Comparison of ENCODE assay signal across 29 cellular contexts in the genomic region with DNA sequence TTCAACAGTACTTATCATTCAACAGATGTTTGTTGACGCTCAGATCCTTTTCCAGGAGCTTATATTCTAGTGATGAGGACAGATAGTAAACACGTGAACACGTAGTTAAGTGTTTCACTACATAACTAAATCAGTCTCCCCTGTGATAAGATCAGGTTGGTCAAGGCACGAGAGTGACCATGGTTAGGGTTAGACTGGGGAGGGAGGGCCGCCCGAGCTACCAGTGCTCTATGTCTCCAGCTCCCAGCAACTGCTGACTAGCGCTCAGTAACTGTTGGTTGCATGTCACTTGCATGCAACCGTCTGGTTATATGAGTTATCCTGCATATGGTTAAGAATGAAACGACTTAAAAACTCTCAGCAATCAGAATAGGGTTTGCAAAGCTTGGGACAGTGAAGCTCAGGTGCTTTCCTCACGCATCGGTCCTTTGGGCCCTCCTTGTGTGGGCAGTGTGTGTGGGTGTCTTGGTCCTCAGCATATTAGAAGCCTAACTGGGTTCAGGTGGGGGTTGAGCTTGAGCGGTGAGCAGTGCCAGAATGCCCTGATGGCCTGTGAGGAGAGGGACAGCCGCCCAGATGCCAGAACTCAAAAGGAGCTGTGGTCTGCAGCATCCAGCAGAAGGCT.
"Had no signal": no experiment of that assay in that cellular context is flagged by ENCODE, and none has a peak within 500 bp of the region (broad histone marks: within the 10 kb centered on the region; RNA-seq: fewer than 3 reads in every experiment).

No MANE protein-coding gene starts in this region.

- H3K4me3 ChIP-seq: breast epithelium, left ventricle myocardium inferior, lung, mucosa of descending colon, pancreas, prostate gland, sigmoid colon, stomach, thyroid gland had no signal

- H3K27ac ChIP-seq: breast epithelium, epithelial cell of prostate, left ventricle myocardium inferior, pancreas, prostate gland, sigmoid colon, stomach, thyroid gland had no signal

- ATAC-seq: activated T-cell treated with anti-CD3 and anti-CD28 coated beads, Interleukin-2, amount 50 U/mL, for 72 hours; mucosa of descending colon; pancreas; stimulated activated memory B cell treated with anti-CD40 and anti-IgM and Interleukin-4, amounts not matched to agents 10 μg/mL and 1 μg/mL and 100 μg/mL, for 72 hours had no signal

- H3K9me3 ChIP-seq: breast epithelium, left ventricle myocardium inferior, mucosa of descending colon, pancreas, prostate gland, sigmoid colon, stomach, thyroid gland had no signal

- H3K4me3 Mint-ChIP-seq: activated naive CD4-positive, alpha-beta T cell treated with anti-CD3 and anti-CD28 coated beads for 36 hours; activated T-cell treated with anti-CD3 and anti-CD28 coated beads, Interleukin-2, amount 50 U/mL, for 72 hours; dendritic cell treated with granulocyte-macrophage colony-stimulating factor and Interleukin-4, amounts not matched to agents 40 ng/mL and 50 ng/mL, for 4 days; nephron; stimulated activated memory B cell treated with anti-CD40 and anti-IgM and Interleukin-4, amounts not matched to agents 10 μg/mL and 1 μg/mL and 100 μg/mL, for 72 hours; T-helper 2 cell treated with Interferon-gamma antibody and Interleukin-4, amounts not matched to agents 5 μg/mL and 100 μg/mL, for 36 hours had no signal

- H3K27me3 ChIP-seq: breast epithelium, pancreas, sigmoid colon, stomach, thyroid gland had no signal

- FAIRE-seq: endometrium, frontal cortex, islet of Langerhans, pancreas, small intestine had no signal

- H3K27ac Mint-ChIP-seq: activated naive CD4-positive, alpha-beta T cell treated with anti-CD3 and anti-CD28 coated beads for 36 hours; activated T-cell treated with anti-CD3 and anti-CD28 coated beads, Interleukin-2, amount 50 U/mL, for 72 hours; dendritic cell treated with granulocyte-macrophage colony-stimulating factor and Interleukin-4, amounts not matched to agents 40 ng/mL and 50 ng/mL, for 4 days; nephron; stimulated activated memory B cell treated with anti-CD40 and anti-IgM and Interleukin-4, amounts not matched to agents 10 μg/mL and 1 μg/mL and 100 μg/mL, for 72 hours; T-helper 2 cell treated with Interferon-gamma antibody and Interleukin-4, amounts not matched to agents 5 μg/mL and 100 μg/mL, for 36 hours had no signal

- DNase-seq: activated CD4-positive, alpha-beta T cell treated with anti-CD3 and anti-CD28 coated beads for 4 hours; activated CD4-positive, alpha-beta T cell treated with anti-CD3 and anti-CD28 coated beads, Interleukin-2, amount 50 U/mL, for 4 hours; activated CD4-positive, CD25-positive, alpha-beta regulatory T cell; activated effector memory CD4-positive, alpha-beta T cell treated with anti-CD3 and anti-CD28 coated beads, Interleukin-2, amount 50 U/mL, for 16 hours; activated naive CD4-positive, alpha-beta T cell treated with anti-CD3 and anti-CD28 coated beads for 36 hours; activated T-cell treated with anti-CD3 and anti-CD28 coated beads for 4 hours; activated T-cell treated with anti-CD3 and anti-CD28 coated beads, Interleukin-2, amount 50 U/mL, for 72 hours; central memory CD4-positive, alpha-beta T cell; left ventricle myocardium inferior; mucosa of descending colon; pancreas; retina; sigmoid colon; small intestine; stimulated activated CD4-positive, alpha-beta T cell treated with anti-CD3 and anti-CD28 coated beads, Interleukin-4, amount 100 ng/mL, for 24 hours; stomach; T-helper 1 cell; thyroid gland had no signal

- H3K27me3 Mint-ChIP-seq: dendritic cell treated with granulocyte-macrophage colony-stimulating factor and Interleukin-4, amounts not matched to agents 40 ng/mL and 50 ng/mL, for 4 days; stimulated activated memory B cell treated with anti-CD40 and anti-IgM and Interleukin-4, amounts not matched to agents 10 μg/mL and 1 μg/mL and 100 μg/mL, for 72 hours had no signal

- H3K9me3 Mint-ChIP-seq: activated naive CD4-positive, alpha-beta T cell treated with anti-CD3 and anti-CD28 coated beads for 36 hours; activated T-cell treated with anti-CD3 and anti-CD28 coated beads, Interleukin-2, amount 50 U/mL, for 72 hours; dendritic cell treated with granulocyte-macrophage colony-stimulating factor and Interleukin-4, amounts not matched to agents 40 ng/mL and 50 ng/mL, for 4 days; nephron; stimulated activated memory B cell treated with anti-CD40 and anti-IgM and Interleukin-4, amounts not matched to agents 10 μg/mL and 1 μg/mL and 100 μg/mL, for 72 hours; T-helper 2 cell treated with Interferon-gamma antibody and Interleukin-4, amounts not matched to agents 5 μg/mL and 100 μg/mL, for 36 hours had no signal

- H3K36me3 ChIP-seq: breast epithelium, left ventricle myocardium inferior, pancreas, prostate gland, sigmoid colon, stomach, thyroid gland had no signal

- H3K4me1 ChIP-seq: breast epithelium, prostate gland had no signal
